ENCODE assay signal across 8 cellular contexts in genomic region chr9:96654450-96655197, GRCh38. TPM values are rescaled to one million over a fixed set of nuclear protein-coding genes. Genes with fewer than 3 reads are reported as not detected.
DNase-seq lines count a peak whose midpoint lies in the region; ATAC-seq and TF ChIP-seq lines count a peak whose summit lies in the region.

No MANE protein-coding gene starts in this region.

- intact Hi-C loops in left cardiac atrium (cut with DNase I) = loop anchor here in 1 of 2 donors (10.0 kb wide), 1 partner anchor 90 kb away; no protein-coding TSS in a partner anchor
- intact Hi-C loops in posterior cingulate gyrus (cut with DNase I) = loop anchor here (2.0 to 5.0 kb wide), 2 partner anchors 36 to 202 kb away; partner anchors contain the start of genes CDC14B and HABP4
- intact Hi-C loops in transverse colon (cut with DNase I; ENCODE audit: low total_unique reads) = loop anchor here (1.0 to 10.0 kb wide), 3 partner anchors 87 to 240 kb away; partner anchors contain the start of genes HABP4 and ZNF367

- in situ Hi-C loops in transverse colon (cut with MboI; ENCODE audit: low pct_ligation_motif_present in 1 of 4, low pct_unique_long_range_greater_than_20kb in 1 of 4, low sequenced_read_pairs in 3 of 4) = loop anchor here in 3 of 4 donors (5.0 to 25.0 kb wide), 3 partner anchors 210 to 327 kb away; no protein-coding TSS in a partner anchor

- H3K4me1 ChIP-seq in transverse colon = peaks cover 6 to 18% (median 10%) of the 10 kb centered on the region in 4 donors

- POLR2A ChIA-PET in T-cell (lab: Charles Lee) = interaction anchor here (0.6 to 1.5 kb wide), 5 partner anchors 12 to 1268 kb away, joined by 3 to 5 read pairs (median 3); partner anchors contain the start of genes NCBP1 (in 1 of the 2) and TSTD2 (in 1 of the 2)

- H3K4me1 Mint-ChIP-seq in T-cell = peaks cover 25 to 32% (median 32%) of the 10 kb centered on the region in 3 donors

- no peaks in the 10 kb centered on the region for H3K27me3 Mint-ChIP-seq in T-cell

- peak; percentile 88 for DNase-seq in EH (ENCODE audit: low read depth)
- DNase-seq in H4 (ENCODE audit: low spot score) = peak; percentile 70
- DNase-seq in MV-4-11 (lab: John Stamatoyannopoulos, UW) = peak; percentile 74
- peak; percentile 18 to 89 (median 82) for DNase-seq in T-cell
- peak; percentile 84 for DNase-seq in amniotic epithelial cell (ENCODE audit: low read depth)
- DNase-seq in left cardiac atrium = peak; percentile 93
- peak; percentile 49 to 95 (median 72) for DNase-seq in posterior cingulate gyrus
- DNase-seq in transverse colon = peak; percentile 81

- H3K9me3 ChIP-seq in transverse colon = no peaks in the 10 kb centered on the region

- peak in 1 of 5 experiments; percentile 14 for TF ChIP-seq CTCF in transverse colon (IDR thresholded peaks at IDR 0.05)

- ATAC-seq in T-cell (replicated peaks in 1 of 4) (peak; percentile 67 to 88 (median 68)), left cardiac atrium (peak; percentile 88 to 91)

- no peak for TF ChIP-seq EP300 in transverse colon (IDR thresholded peaks at IDR 0.05; ENCODE audit: low read depth)

- H3K27ac ChIP-seq in transverse colon = peak overlapping the region; percentile 94 to 96 (median 96)

- CTCF ChIA-PET in T-cell (lab: Charles Lee) = interaction anchor here in 1 of 2 donors (0.6 to 1.3 kb wide), 5 partner anchors 37 to 328 kb away, joined by 3 to 4 read pairs (median 3); partner anchors contain the start of gene HABP4

- peaks cover 5% of the 10 kb centered on the region for H3K36me3 Mint-ChIP-seq in T-cell

- no peaks in the 10 kb centered on the region for H3K27me3 ChIP-seq in transverse colon

- no peaks in the 10 kb centered on the region for H3K9me3 Mint-ChIP-seq in T-cell

- peaks cover 0 to 8% (median 4%) of the 10 kb centered on the region in 4 donors for H3K36me3 ChIP-seq in transverse colon

- peak overlapping the region; percentile 63 to 76 (median 65) for H3K4me3 ChIP-seq in transverse colon

- WGBS in transverse colon (ENCODE audit: low coverage in 1 of 2), 2 donors = 0% methylated on average over 71 of the region's 74 CpGs; no CpG with 5 or more reads in 1 of the 2 donors

- H3K4me3 Mint-ChIP-seq in T-cell = peak overlapping the region; percentile 86 to 96 (median 90)

- TF ChIP-seq POLR2A in transverse colon (IDR thresholded peaks at IDR 0.05) = peak; percentile 38

- peak overlapping the region; percentile 69 to 87 for H3K27ac Mint-ChIP-seq in T-cell

RNA-seq across cellular contexts. Expression of gene PRXL2C, which starts 0.5 kb away (rescaled TPM):
- 15.0 TPM in 2 replicates for total RNA-seq in H4 (2014; rRNA removed; shearing (Covaris generic))
- total RNA-seq in T-cell = 10 to 100 TPM in 4 of 5 donors, 1 to 10 TPM in 1; 9.3 to 17.0 (median 11.2) TPM
- 10 to 100 TPM; 19.3 to 25.3 TPM for total RNA-seq in left cardiac atrium
- 1 to 10 TPM; 2.6 to 7.0 (median 3.6) TPM for total RNA-seq in transverse colon

RNA-seq across cellular contexts. Expression of gene CDC14B, which starts 35.0 kb away (rescaled TPM):
- total RNA-seq in H4 (2014; rRNA removed; shearing (Covaris generic)) = 14.4 TPM in 2 replicates
- 10 to 100 TPM in 1 of 5 donors, 1 to 10 TPM in 4; 4.8 to 11.9 (median 7.2) TPM for total RNA-seq in T-cell
- total RNA-seq in left cardiac atrium = 10 to 100 TPM; 15.1 to 20.4 TPM
- total RNA-seq in transverse colon = 10 to 100 TPM; 18.0 to 22.3 (median 20.9) TPM

Comparison
In these comparisons a context has a peak if more than half of its experiments do, and no peak if none do; other contexts are left out.
1. Peak in every context shown above with its lines: DNase-seq, ATAC-seq, H3K4me3 ChIP-seq and H3K27ac ChIP-seq.